In genomic region chr5:131825404-131826013, GRCh38 we compare ENCODE assay signal across 13 cellular contexts. TPM values are rescaled to one million over a fixed set of nuclear protein-coding genes. Genes with fewer than 3 reads are reported as not detected.
A peak's percentile ranks its signal among the peaks of the same experiment; 100 is the strongest.
DNase-seq lines count a peak whose midpoint lies in the region; ATAC-seq and TF ChIP-seq lines count a peak whose summit lies in the region.
"Had no signal": no experiment of that assay in that cellular context is flagged by ENCODE, and none has a peak within 500 bp of the region (broad histone marks: within the 10 kb centered on the region; RNA-seq: fewer than 3 reads in every experiment).

No MANE protein-coding gene starts in this region.

- no peaks in the 10 kb centered on the region for H3K4me1 Mint-ChIP-seq in activated CD4-positive, alpha-beta T cell treated with anti-CD3 and anti-CD28 coated beads, Interleukin-2, amount 10 ng/mL, durations not matched to agents 24 days and 14 days
- H3K4me1 Mint-ChIP-seq: activated naive CD8-positive, alpha-beta T cell treated with anti-CD3 and anti-CD28 coated beads for 36 hours had no signal

- DNase-seq in activated CD4-positive, alpha-beta T cell treated with anti-CD3 and anti-CD28 coated beads, Interleukin-2, amount 10 ng/mL, durations not matched to agents 24 days and 14 days = peak; percentile 28
- no peak for DNase-seq in activated CD4-positive, alpha-beta T cell treated with anti-CD3 and anti-CD28 coated beads for 4 hours
- no peak for DNase-seq in activated naive CD4-positive, alpha-beta T cell treated with anti-CD3 and anti-CD28 coated beads, Interleukin-2, amount 50 U/mL, for 72 hours (ENCODE audit: low spot score in 2 of 2)
- DNase-seq in NCI-H524 treated with DMSO at 0.1 percent for 48 hours (lab: John Stamatoyannopoulos, UW) = no peak
- no peak for DNase-seq in lower leg skin (ENCODE audit: low spot score in 2 of 2)
- DNase-seq: activated naive CD8-positive, alpha-beta T cell treated with anti-CD3 and anti-CD28 coated beads for 36 hours; CD4-positive, alpha-beta memory T cell; PC-3 had no signal

- no peaks in the 10 kb centered on the region for H3K36me3 Mint-ChIP-seq in activated CD4-positive, alpha-beta T cell treated with anti-CD3 and anti-CD28 coated beads, Interleukin-2, amount 10 ng/mL, durations not matched to agents 24 days and 14 days (ENCODE audit: low read depth)
- no peaks in the 10 kb centered on the region for H3K36me3 Mint-ChIP-seq in activated naive CD4-positive, alpha-beta T cell treated with anti-CD3 and anti-CD28 coated beads, Interleukin-2, amount 50 U/mL, for 72 hours

- H3K27ac Mint-ChIP-seq in activated CD4-positive, alpha-beta T cell treated with anti-CD3 and anti-CD28 coated beads, Interleukin-2, amount 10 ng/mL, durations not matched to agents 24 days and 14 days = no peak overlapping the region
- H3K27ac Mint-ChIP-seq in activated naive CD4-positive, alpha-beta T cell treated with anti-CD3 and anti-CD28 coated beads, Interleukin-2, amount 50 U/mL, for 72 hours = no peak overlapping the region
- H3K27ac Mint-ChIP-seq: activated naive CD8-positive, alpha-beta T cell treated with anti-CD3 and anti-CD28 coated beads for 36 hours; CD4-positive, alpha-beta memory T cell had no signal

- 81% methylated on average over 2 of the region's 2 CpGs for WGBS in lower leg skin, 2 donors

- peaks cover 22% of the 10 kb centered on the region for H3K9me3 Mint-ChIP-seq in activated CD4-positive, alpha-beta T cell treated with anti-CD3 and anti-CD28 coated beads, Interleukin-2, amount 10 ng/mL, durations not matched to agents 24 days and 14 days
- H3K9me3 Mint-ChIP-seq in activated naive CD4-positive, alpha-beta T cell treated with anti-CD3 and anti-CD28 coated beads, Interleukin-2, amount 50 U/mL, for 72 hours = no peaks in the 10 kb centered on the region
- H3K9me3 Mint-ChIP-seq: activated naive CD8-positive, alpha-beta T cell treated with anti-CD3 and anti-CD28 coated beads for 36 hours had no signal

- no peak overlapping the region for H3K4me3 ChIP-seq in lower leg skin (ENCODE audit: low read depth, poor library complexity, severe bottlenecking)
- H3K4me3 ChIP-seq: esophagus muscularis mucosa, smooth muscle cell had no signal

- TF ChIP-seq POLR2A in lower leg skin (IDR thresholded peaks at IDR 0.05) = no peak

- intact Hi-C loops in activated CD4-positive, alpha-beta T cell treated with anti-CD3 and anti-CD28 coated beads, Interleukin-2, amount 10 ng/mL, durations not matched to agents 24 days and 14 days (cut with micrococcal nuclease) = no loop called here
- intact Hi-C loops in lower leg skin (cut with DNase I; ENCODE audit: low total_unique reads) = no loop called here

- ATAC-seq in GM21825 (IDR thresholded peaks at IDR 0.05; ENCODE audit: unreplicated experiment) (peak; percentile 74), HG03565 (IDR thresholded peaks at IDR 0.05; ENCODE audit: unreplicated experiment) (peak; percentile 78), HG02642 (IDR thresholded peaks at IDR 0.05; ENCODE audit: poor library complexity, unreplicated experiment) (no peak)
- ATAC-seq in activated naive CD4-positive, alpha-beta T cell treated with anti-CD3 and anti-CD28 coated beads, Interleukin-2, amount 50 U/mL, for 72 hours = no peak
- ATAC-seq: PC-3 had no signal

- H3K4me3 Mint-ChIP-seq in activated CD4-positive, alpha-beta T cell treated with anti-CD3 and anti-CD28 coated beads, Interleukin-2, amount 10 ng/mL, durations not matched to agents 24 days and 14 days = no peak overlapping the region
- H3K4me3 Mint-ChIP-seq: activated naive CD8-positive, alpha-beta T cell treated with anti-CD3 and anti-CD28 coated beads for 36 hours; CD4-positive, alpha-beta memory T cell had no signal

- H3K27me3 Mint-ChIP-seq in activated CD4-positive, alpha-beta T cell treated with anti-CD3 and anti-CD28 coated beads, Interleukin-2, amount 10 ng/mL, durations not matched to agents 24 days and 14 days = peaks cover 21% of the 10 kb centered on the region

- TF ChIP-seq CTCF in lower leg skin (IDR thresholded peaks at IDR 0.05) = no peak

RNA-seq across cellular contexts. Expression of gene FNIP1, which starts 28.7 kb away (rescaled TPM):
- total RNA-seq in activated CD4-positive, alpha-beta T cell treated with anti-CD3 and anti-CD28 coated beads, Interleukin-2, amount 10 ng/mL, durations not matched to agents 24 days and 14 days = 15.8 and 17.5 TPM in 2 replicates
- total RNA-seq in activated naive CD4-positive, alpha-beta T cell treated with anti-CD3 and anti-CD28 coated beads, Interleukin-2, amount 50 U/mL, for 72 hours = 10 to 100 TPM; 20.5 to 27.1 TPM
- 10 to 100 TPM; 31.3 to 48.1 (median 36.2) TPM for total RNA-seq in lower leg skin

Comparison
In these comparisons a context has a peak if more than half of its experiments do, and no peak if none do; other contexts are left out.
1. ATAC-seq: peak in GM21825 (single experiment) and HG03565 (single experiment); none in activated naive CD4-positive, alpha-beta T cell treated with anti-CD3 and anti-CD28 coated beads, Interleukin-2, amount 50 U/mL, for 72 hours (0 of 2) and HG02642 (single experiment).